Comparison of ENCODE assay signal across 8 cellular contexts in the genomic region with DNA sequence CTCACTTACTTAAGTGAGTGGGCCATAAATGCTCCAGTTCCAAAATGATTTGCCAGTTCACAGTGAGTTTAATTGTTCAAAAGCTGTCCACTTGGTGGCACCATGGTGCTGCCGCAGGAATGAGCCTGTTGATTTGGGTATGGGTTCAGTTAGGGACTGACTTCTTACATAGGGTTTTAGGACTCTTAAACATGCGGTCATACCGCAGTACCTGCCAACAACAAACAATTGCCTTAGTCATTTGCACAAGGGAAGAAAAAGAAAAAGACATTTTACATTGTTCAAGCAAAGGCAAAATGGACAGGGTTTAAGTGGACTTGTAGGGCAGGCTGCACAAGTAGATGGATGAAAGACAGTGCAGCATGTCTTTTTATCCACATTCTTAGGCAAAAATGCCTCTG.
DNase-seq lines count a peak whose midpoint lies in the region; ATAC-seq and TF ChIP-seq lines count a peak whose summit lies in the region.

No MANE protein-coding gene starts in this region.

- H3K9me2 ChIP-seq in PC-3 (replicated peaks; ENCODE audit: low read length): no peaks in the 10 kb centered on the region

- H4K20me1 ChIP-seq in PC-3 (ENCODE audit: low read length): no peaks in the 10 kb centered on the region

- H3K4me3 ChIP-seq in PC-3 (ENCODE audit: low read length) (no peak overlapping the region), right cardiac atrium (ENCODE audit: low read length) (no peak overlapping the region), gastrocnemius medialis (no peak overlapping the region)

- CTCF ChIA-PET in PC-3 (lab: Charles Lee): no interaction called here

- H3K4me1 ChIP-seq in PC-3 (ENCODE audit: insufficient read depth, low read length) (peaks cover 6% of the 10 kb centered on the region; the same call in 1 of the 2 replicates), right cardiac atrium (ENCODE audit: control insufficient read depth, insufficient read depth, low read length) (no peaks in the 10 kb centered on the region), gastrocnemius medialis (peaks cover 0 to 6% of the 10 kb centered on the region in 2 donors)

- WGBS in right cardiac atrium: 3% methylated on average over 3 of the region's 3 CpGs

- TF ChIP-seq EP300 in Ishikawa (IDR thresholded peaks at IDR 0.05; ENCODE audit: borderline replicate concordance): no peak

- H3K9ac ChIP-seq in PC-3 (ENCODE audit: low read length): no peak overlapping the region

- DNase-seq in ELF-1 (ENCODE audit: low read depth, low spot score) (peak; percentile 75), PC-3 (peak; percentile 86), amniotic epithelial cell (ENCODE audit: low read depth) (peak; percentile 53), right cardiac atrium (peak; percentile 22 to 71 (median 51)), gastrocnemius medialis (peak in 1 of 2 donors; percentile 26)

- peak; percentile 71 for ATAC-seq in GM21526 (IDR thresholded peaks at IDR 0.05; ENCODE audit: low FRiP score, unreplicated experiment)
- peak; percentile 78 for ATAC-seq in PC-3
- peak; percentile 60 to 77 for ATAC-seq in right cardiac atrium
- ATAC-seq in gastrocnemius medialis: peak; percentile 78 to 89
- ATAC-seq in HG03159 (IDR thresholded peaks at IDR 0.05; ENCODE audit: unreplicated experiment): no peak

- TF ChIP-seq RAD21 in Ishikawa (IDR thresholded peaks at IDR 0.05; ENCODE audit: low read depth): peak; percentile 99

- H3K4me2 ChIP-seq in PC-3 (ENCODE audit: low read length): no peak overlapping the region

- H3F3A ChIP-seq in PC-3 (ENCODE audit: low read length, unreplicated experiment): no peaks in the 10 kb centered on the region

- H3K9me3 ChIP-seq in PC-3 (ENCODE audit: low read length) (no peaks in the 10 kb centered on the region), right cardiac atrium (ENCODE audit: control insufficient read depth, low read length) (no peaks in the 10 kb centered on the region), gastrocnemius medialis (no peaks in the 10 kb centered on the region)

- H3K36me3 ChIP-seq in PC-3 (ENCODE audit: low read depth, low read length): no peaks in the 10 kb centered on the region
- H3K36me3 ChIP-seq in gastrocnemius medialis: no peaks in the 10 kb centered on the region

- intact Hi-C loops in PC-3 (cut with micrococcal nuclease): loop anchor here (2.0 to 5.0 kb wide), 3 partner anchors 40 to 596 kb away; a partner anchor contains a TSS
- intact Hi-C loops in right cardiac atrium (cut with DNase I): no loop called here
- intact Hi-C loops in gastrocnemius medialis (cut with DNase I; ENCODE audit: low total_unique reads): no loop called here

- POLR2A ChIA-PET in PC-3 (lab: Charles Lee; ENCODE audit: unreplicated experiment): no interaction called here

- TF ChIP-seq POLR2A in gastrocnemius medialis (IDR thresholded peaks at IDR 0.05): no peak

- H3K79me2 ChIP-seq in PC-3 (ENCODE audit: low read length): no peaks in the 10 kb centered on the region

- TF ChIP-seq CTCF in PC-3 (conservative IDR thresholded peaks at IDR 0.05; ENCODE audit: low read depth, low read length): peak; percentile 95
- peak; percentile 28 to 75 (median 60) for TF ChIP-seq CTCF in gastrocnemius medialis (IDR thresholded peaks at IDR 0.05 in 4 of 5, conservative IDR thresholded peaks at IDR 0.05 in 1 of 5)

- H2AFZ ChIP-seq in PC-3 (ENCODE audit: low read length): no peak overlapping the region

- in situ Hi-C loops in gastrocnemius medialis (cut with MboI; ENCODE audit: low sequenced_read_pairs in 4 of 4): no loop called here

- H3K27ac ChIP-seq in PC-3 (ENCODE audit: low read length) (no peak overlapping the region), right cardiac atrium (ENCODE audit: low read length) (no peak overlapping the region), gastrocnemius medialis (no peak overlapping the region)

- BruUV-seq in PC-3 (replicated peaks; lab: Mats Ljungman, UMichigan): no TSS peak

- H3K27me3 ChIP-seq in PC-3 (ENCODE audit: low read length) (0 out of 2 replicates have a peak, but pooled peaks cover 4% of the 10 kb centered on the region), right cardiac atrium (ENCODE audit: control insufficient read depth, insufficient read depth) (no peaks in the 10 kb centered on the region), gastrocnemius medialis (no peaks in the 10 kb centered on the region)

TF ChIP-seq in Ishikawa, 13 proteins besides CTCF, POLR2A, EP300 and RAD21:
- TF ChIP-seq YY1 (IDR thresholded peaks at IDR 0.05; ENCODE audit: low read depth): no peak
- TF ChIP-seq TEAD4 (IDR thresholded peaks at IDR 0.05): 0 out of 2 replicates have a peak, but pooled peaks have one; percentile 12
- TF ChIP-seq, protein P1, sequence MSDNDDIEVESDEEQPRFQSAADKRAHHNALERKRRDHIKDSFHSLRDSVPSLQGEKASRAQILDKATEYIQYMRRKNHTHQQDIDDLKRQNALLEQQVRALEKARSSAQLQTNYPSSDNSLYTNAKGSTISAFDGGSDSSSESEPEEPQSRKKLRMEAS (IDR thresholded peaks at IDR 0.05): 0 out of 2 replicates have a peak, but pooled peaks have one; percentile 33
